Comparison of ENCODE assay signal across 19 cellular contexts in genomic region chr18:2409906-2410305, GRCh38.
A peak's percentile ranks its signal among the peaks of the same experiment; 100 is the strongest.
DNase-seq lines count a peak whose midpoint lies in the region; ATAC-seq and TF ChIP-seq lines count a peak whose summit lies in the region.
"Had no signal": no experiment of that assay in that cellular context is flagged by ENCODE, and none has a peak within 500 bp of the region (broad histone marks: within the 10 kb centered on the region; RNA-seq: fewer than 3 reads in every experiment).

No MANE protein-coding gene starts in this region.

- no peaks in the 10 kb centered on the region for H3K9me3 ChIP-seq in breast epithelium
- peaks cover 4% of the 10 kb centered on the region for H3K9me3 ChIP-seq in RWPE2 (ENCODE audit: severe bottlenecking)
- H3K9me3 ChIP-seq: BLaER1 treated with 17β-estradiol and CSF1 and Interleukin-3, amounts not matched to agents 10 nM and 100 nM; SJCRH30 had no signal

- CTCF ChIA-PET in MCF 10A (lab: Yijun Ruan, JAX): no interaction called here

- ATAC-seq in RWPE2 (ENCODE audit: low read depth) (peak; percentile 20; the same call in 2 of the 3 replicates), esophagus mucosa (peak; percentile 48), HG03378 (IDR thresholded peaks at IDR 0.05; ENCODE audit: unreplicated experiment) (no peak)

- DNase-seq in MCF 10A (ENCODE audit: unreplicated experiment) (peak; percentile 3), breast epithelium (ENCODE audit: low spot score in 2 of 2) (no peak), RWPE2 (ENCODE audit: low spot score) (no peak), DMS153 (lab: John Stamatoyannopoulos, UW) (no peak), NCI-H2107 treated with DMSO at 0.1 percent for 48 hours (lab: John Stamatoyannopoulos, UW; ENCODE audit: unreplicated experiment) (no peak), DMS 273 treated with DMSO at 0.1 percent for 48 hours (lab: John Stamatoyannopoulos, UW) (no peak)
- DNase-seq: EL, H7, MV-4-11, NCI-H1417, NCI-H2081 treated with DMSO at 0.1 percent for 48 hours, NCI-H524 treated with DMSO at 0.1 percent for 48 hours, RPMI8226, SJCRH30, SW 1271 had no signal

- no peak overlapping the region for H3K4me3 Mint-ChIP-seq in MCF 10A (ENCODE audit: unreplicated experiment)

- H3K27me3 Mint-ChIP-seq in MCF 10A (ENCODE audit: insufficient read depth, unreplicated experiment): no peaks in the 10 kb centered on the region

- intact Hi-C loops in MCF 10A (cut with micrococcal nuclease) (no loop called here), breast epithelium (cut with DNase I; ENCODE audit: low total_unique reads) (no loop called here)

- no peak for TF ChIP-seq POLR2A in breast epithelium (IDR thresholded peaks at IDR 0.05)

- H3K4me1 ChIP-seq in breast epithelium: no peaks in the 10 kb centered on the region
- peaks cover 39% of the 10 kb centered on the region for H3K4me1 ChIP-seq in RWPE2 (ENCODE audit: insufficient read depth, poor library complexity, severe bottlenecking)

- no peaks in the 10 kb centered on the region for H3K27me3 ChIP-seq in breast epithelium
- H3K27me3 ChIP-seq in RWPE2 (ENCODE audit: insufficient read depth, poor library complexity, severe bottlenecking): no peaks in the 10 kb centered on the region
- H3K27me3 ChIP-seq: BLaER1 treated with 17β-estradiol and CSF1 and Interleukin-3, amounts not matched to agents 10 nM and 100 nM; SJCRH30 had no signal

- no peaks in the 10 kb centered on the region for H3K36me3 ChIP-seq in breast epithelium
- H3K36me3 ChIP-seq in RWPE2 (ENCODE audit: low read depth): no peaks in the 10 kb centered on the region
- H3K36me3 ChIP-seq: BLaER1 treated with 17β-estradiol and CSF1 and Interleukin-3, amounts not matched to agents 10 nM and 100 nM; SJCRH30 had no signal

- H3K4me1 Mint-ChIP-seq in MCF 10A (ENCODE audit: insufficient read depth, unreplicated experiment): peaks cover 20% of the 10 kb centered on the region

- H3K9me3 Mint-ChIP-seq in MCF 10A (ENCODE audit: unreplicated experiment): no peaks in the 10 kb centered on the region

- TF ChIP-seq CTCF in MCF 10A (IDR thresholded peaks at IDR 0.05; ENCODE audit: unreplicated experiment) (no peak), breast epithelium (IDR thresholded peaks at IDR 0.05) (no peak), RWPE2 (IDR thresholded peaks at IDR 0.05; ENCODE audit: poor library complexity, severe bottlenecking) (no peak)

- H3K4me3 ChIP-seq in breast epithelium: no peak overlapping the region
- no peak overlapping the region for H3K4me3 ChIP-seq in RWPE2 (ENCODE audit: severe bottlenecking)
- H3K4me3 ChIP-seq: BLaER1 treated with 17β-estradiol and CSF1 and Interleukin-3, amounts not matched to agents 10 nM and 100 nM; SJCRH30 had no signal

- H3K36me3 Mint-ChIP-seq in MCF 10A (ENCODE audit: insufficient read depth, unreplicated experiment): no peaks in the 10 kb centered on the region

- H3K27ac ChIP-seq in breast epithelium (no peak overlapping the region), RWPE2 (ENCODE audit: poor library complexity, severe bottlenecking) (peak overlapping the region; percentile 91)
- H3K27ac ChIP-seq: BLaER1 treated with 17β-estradiol and CSF1 and Interleukin-3, amounts not matched to agents 10 nM and 100 nM; HL-60; SJCRH30 had no signal

- BruUV-seq in MCF 10A (replicated peaks; lab: Mats Ljungman, UMichigan): no TSS peak

- H3K27ac Mint-ChIP-seq in MCF 10A (ENCODE audit: low read depth, unreplicated experiment): peak overlapping the region; percentile 83

- POLR2A ChIA-PET in MCF 10A (lab: Yijun Ruan, JAX): no interaction called here
